In genomic region chr11:102647430-102647829, GRCh38 we compare ENCODE assay signal across 27 cellular contexts. TPM values are rescaled to one million over a fixed set of nuclear protein-coding genes. Genes with fewer than 3 reads are reported as not detected.
A peak's percentile ranks its signal among the peaks of the same experiment; 100 is the strongest.
DNase-seq lines count a peak whose midpoint lies in the region; FAIRE-seq lines count a peak whose summit lies in the region.
"Had no signal": no experiment of that assay in that cellular context is flagged by ENCODE, and none has a peak within 500 bp of the region (broad histone marks: within the 10 kb centered on the region; RNA-seq: fewer than 3 reads in every experiment).

No MANE protein-coding gene starts in this region.

- FAIRE-seq in HTR-8/SVneo (lab: Jason Lieb, UNC): peak; percentile 28
- FAIRE-seq: H1 had no signal

- DNase-seq in AG08395 (ENCODE audit: low spot score): peak; percentile 7
- no peak for DNase-seq in HTR-8/SVneo (ENCODE audit: insufficient read length, low spot score)
- peak; percentile 39 for DNase-seq in dermis blood vessel endothelial cell
- DNase-seq in lung microvascular endothelial cell (ENCODE audit: low read depth in 2 of 2): peak; percentile 23 to 40
- DNase-seq in NCI-H2227 (lab: John Stamatoyannopoulos, UW; ENCODE audit: unreplicated experiment): no peak
- DNase-seq in SHP77 (lab: John Stamatoyannopoulos, UW): no peak
- DNase-seq in 8988T: no peak
- DNase-seq: C1 segment of cervical spinal cord; CD4-positive, alpha-beta memory T cell; COR-L47; DMS53; HCEC 1CT; Karpas-422; NCI-H1105; NCI-H1436 treated with DMSO at 0.1 percent for 48 hours; NCI-H187 treated with DMSO at 0.1 percent for 48 hours; NCI-H2107; NCI-H446; NCI-H524 treated with DMSO at 0.1 percent for 48 hours; NCI-H774; SHP77 treated with DMSO at 0.1 percent for 48 hours; SW 1271 had no signal

RNA-seq across cellular contexts. Expression of gene MMP20, which starts 22.3 kb away (rescaled TPM):
- total RNA-seq in dermis blood vessel endothelial cell (not detected in 2 replicates), lung microvascular endothelial cell (not detected in 2 replicates)
- total RNA-seq: A172; CD4-positive, alpha-beta memory T cell; Daoy; G401; H1; M059J had no signal

RNA-seq across cellular contexts. Expression of gene MMP27, which starts 58.1 kb away (rescaled TPM):
- total RNA-seq in dermis blood vessel endothelial cell (not detected in 2 replicates), lung microvascular endothelial cell (not detected in 2 replicates)
- total RNA-seq: A172; CD4-positive, alpha-beta memory T cell; Daoy; G401; H1; M059J had no signal

Comparison
In these comparisons a context has a peak if more than half of its experiments do, and no peak if none do; other contexts are left out.
1. DNase-seq: peak in AG08395 (single experiment), dermis blood vessel endothelial cell (single experiment) and lung microvascular endothelial cell (2 of 2); none in HTR-8/SVneo (single experiment), NCI-H2227 (single experiment), SHP77 (0 of 2) and 8988T (single experiment).